In genomic region chr13:113745500-113746142, GRCh38 we compare ENCODE assay signal across 1 cellular context. TPM values are rescaled to one million over a fixed set of nuclear protein-coding genes. Genes with fewer than 3 reads are reported as not detected.
"Had no signal": no experiment of that assay in that cellular context is flagged by ENCODE, and none has a peak within 500 bp of the region (broad histone marks: within the 10 kb centered on the region; RNA-seq: fewer than 3 reads in every experiment).

No MANE protein-coding gene starts in this region.

RNA-seq across cellular contexts. Expression of gene TMEM255B, which starts 13.4 kb away (rescaled TPM):
- total RNA-seq: cardiac muscle cell had no signal
